ENCODE assay signal across 8 cellular contexts in the genomic region with DNA sequence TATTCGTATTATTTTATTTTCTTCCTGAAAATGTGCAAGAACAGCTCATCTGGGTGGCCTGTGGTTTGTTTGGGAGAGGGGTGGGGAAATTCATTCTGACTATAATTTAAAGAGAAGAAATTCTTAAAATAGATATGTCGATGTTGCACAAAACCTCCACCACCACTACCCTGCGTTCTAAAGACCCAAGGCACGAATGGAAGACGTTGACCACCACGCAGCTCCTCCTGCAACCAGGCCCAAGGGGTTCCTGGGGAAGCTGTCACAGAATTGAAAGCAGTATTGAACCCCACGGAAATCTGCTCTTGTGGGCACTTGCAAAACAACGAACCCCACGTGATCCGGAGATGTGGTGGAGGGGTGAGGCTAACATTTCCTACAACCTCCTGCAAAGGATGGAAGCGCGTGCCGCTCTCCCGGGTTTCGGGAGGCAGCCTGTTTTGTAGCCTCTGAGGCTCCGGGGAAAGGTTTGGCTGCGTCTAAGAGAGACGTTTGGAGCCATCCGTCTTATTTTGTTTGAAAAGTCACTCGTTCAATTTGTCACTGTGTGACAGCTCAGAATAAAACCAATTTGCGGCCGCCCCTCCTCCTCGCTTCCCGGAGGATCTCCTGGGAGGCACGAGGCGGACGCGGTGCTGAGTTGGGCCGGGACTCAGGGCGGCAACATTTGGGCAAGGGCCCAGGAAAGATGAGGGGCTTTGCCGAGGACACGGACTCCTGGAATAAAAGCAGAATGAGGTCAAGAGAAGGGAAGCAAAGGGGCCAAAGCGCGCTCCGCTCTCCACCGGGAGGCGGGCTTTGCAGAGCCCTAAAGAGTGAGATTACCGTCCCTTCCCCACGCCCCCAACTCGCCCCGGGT. TPM values are rescaled to one million over a fixed set of nuclear protein-coding genes. Genes with fewer than 3 reads are reported as not detected.
DNase-seq lines count a peak whose midpoint lies in the region; ATAC-seq, FAIRE-seq and TF ChIP-seq lines count a peak whose summit lies in the region.

No MANE protein-coding gene starts in this region.

- ATAC-seq in A549: no peak
- peak; percentile 24 for ATAC-seq in GM19395 (IDR thresholded peaks at IDR 0.05; ENCODE audit: unreplicated experiment)
- no peak for ATAC-seq in naive B cell (ENCODE audit: low read depth in 2 of 2)

- intact Hi-C loops in dendritic cell treated with granulocyte-macrophage colony-stimulating factor and Interleukin-4, amounts not matched to agents 40 ng/mL and 50 ng/mL, for 4 days (cut with micrococcal nuclease): loop anchor here (2.0 to 5.0 kb wide), 3 partner anchors 168 to 294 kb away; no protein-coding TSS in a partner anchor
- intact Hi-C loops in posterior vena cava (cut with DNase I): loop anchor here (5.0 to 10.0 kb wide), 2 partner anchors 556 to 559 kb away; no protein-coding TSS in a partner anchor

- peaks cover 73% of the 10 kb centered on the region for H3K4me1 Mint-ChIP-seq in dendritic cell treated with granulocyte-macrophage colony-stimulating factor and Interleukin-4, amounts not matched to agents 40 ng/mL and 50 ng/mL, for 4 days (ENCODE audit: low read depth)
- peaks cover 45 to 52% (median 45%) of the 10 kb centered on the region in 3 donors for H3K4me1 Mint-ChIP-seq in naive B cell

- peak overlapping the region; percentile 83 to 94 for H3K27ac ChIP-seq in A549

- H3K4me3 ChIP-seq in A549: peak overlapping the region; percentile 73

- DNase-seq in A549 (ENCODE audit: low read depth in 1 of 2, low spot score in 1 of 2): no peak
- DNase-seq in MV-4-11 (lab: John Stamatoyannopoulos, UW): peak; percentile 99
- peak; percentile 25 for DNase-seq in naive B cell
- DNase-seq in posterior vena cava (ENCODE audit: low spot score): no peak
- no peak for DNase-seq in nucleus accumbens (lab: John Stamatoyannopoulos, UW)
- no peak for DNase-seq in NCI-H1930 (lab: John Stamatoyannopoulos, UW)

- POLR2A ChIA-PET in A549 (lab: Yijun Ruan, JAX): interaction anchor here (0.6 to 1.0 kb wide), 4 partner anchors 12 to 1577 kb away, joined by 3 to 4 read pairs (median 3); no protein-coding TSS in a partner anchor

- WGBS in A549 (ENCODE audit: missing lambda C conversion rate): 67% methylated on average over 41 of the region's 41 CpGs

- no peaks in the 10 kb centered on the region for H3K9me3 Mint-ChIP-seq in dendritic cell treated with granulocyte-macrophage colony-stimulating factor and Interleukin-4, amounts not matched to agents 40 ng/mL and 50 ng/mL, for 4 days
- H3K9me3 Mint-ChIP-seq in naive B cell: no peaks in the 10 kb centered on the region

- peak overlapping the region; percentile 88 for H3K4me2 ChIP-seq in A549

- H3K4me1 ChIP-seq in A549: peaks cover 37% of the 10 kb centered on the region

- no peak for TF ChIP-seq CTCF in A549 (IDR thresholded peaks at IDR 0.05)

- no peak for TF ChIP-seq EP300 in A549 (IDR thresholded peaks at IDR 0.05)

- 0 out of 5 replicates have a peak, but pooled peaks of 1 of the 2 experiments have one; percentile 12 for TF ChIP-seq RAD21 in A549 (conservative IDR thresholded peaks at IDR 0.05 in 1 of 2, IDR thresholded peaks at IDR 0.05 in 1 of 2)

- no peak for FAIRE-seq in A549 (lab: Jason Lieb, UNC)

- peaks cover 7% of the 10 kb centered on the region for H3K27me3 Mint-ChIP-seq in dendritic cell treated with granulocyte-macrophage colony-stimulating factor and Interleukin-4, amounts not matched to agents 40 ng/mL and 50 ng/mL, for 4 days
- peaks cover 8 to 41% (median 18%) of the 10 kb centered on the region in 3 donors for H3K27me3 Mint-ChIP-seq in naive B cell

- no peak for TF ChIP-seq POLR2A in A549 (IDR thresholded peaks at IDR 0.05; ENCODE audit: low read length)

- H3K4me3 Mint-ChIP-seq in dendritic cell treated with granulocyte-macrophage colony-stimulating factor and Interleukin-4, amounts not matched to agents 40 ng/mL and 50 ng/mL, for 4 days: peak overlapping the region; percentile 99
- H3K4me3 Mint-ChIP-seq in naive B cell: peak overlapping the region; percentile 88 to 98 (median 94)

- H3K27ac Mint-ChIP-seq in dendritic cell treated with granulocyte-macrophage colony-stimulating factor and Interleukin-4, amounts not matched to agents 40 ng/mL and 50 ng/mL, for 4 days: peak overlapping the region; percentile 100
- H3K27ac Mint-ChIP-seq in naive B cell: peak overlapping the region; percentile 47 to 95 (median 85)

- peaks cover 63% of the 10 kb centered on the region for H3K36me3 Mint-ChIP-seq in dendritic cell treated with granulocyte-macrophage colony-stimulating factor and Interleukin-4, amounts not matched to agents 40 ng/mL and 50 ng/mL, for 4 days (ENCODE audit: low read depth)
- H3K36me3 Mint-ChIP-seq in naive B cell: peaks cover 0 to 2% of the 10 kb centered on the region in 2 donors

- no peaks in the 10 kb centered on the region for H3K9me3 ChIP-seq in A549

- CTCF ChIA-PET in A549 (lab: Yijun Ruan, JAX): interaction anchor here (0.7 to 2.3 kb wide), 3 partner anchors 41 to 557 kb away, joined by 3 to 16 read pairs (median 5); no protein-coding TSS in a partner anchor

TF ChIP-seq in A549, 52 proteins besides CTCF, POLR2A, EP300 and RAD21:
- no peak for TF ChIP-seq KDM1A (IDR thresholded peaks at IDR 0.05; ENCODE audit: low read depth)
- TF ChIP-seq, protein P1, sequence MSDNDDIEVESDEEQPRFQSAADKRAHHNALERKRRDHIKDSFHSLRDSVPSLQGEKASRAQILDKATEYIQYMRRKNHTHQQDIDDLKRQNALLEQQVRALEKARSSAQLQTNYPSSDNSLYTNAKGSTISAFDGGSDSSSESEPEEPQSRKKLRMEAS (IDR thresholded peaks at IDR 0.05): no peak
- no peak for TF ChIP-seq HOXB13 (CRISPR knock-in tag; IDR thresholded peaks at IDR 0.05; ENCODE audit: low read depth)
- TF ChIP-seq ZC3H11A (IDR thresholded peaks at IDR 0.05): no peak
- TF ChIP-seq, protein P2, sequence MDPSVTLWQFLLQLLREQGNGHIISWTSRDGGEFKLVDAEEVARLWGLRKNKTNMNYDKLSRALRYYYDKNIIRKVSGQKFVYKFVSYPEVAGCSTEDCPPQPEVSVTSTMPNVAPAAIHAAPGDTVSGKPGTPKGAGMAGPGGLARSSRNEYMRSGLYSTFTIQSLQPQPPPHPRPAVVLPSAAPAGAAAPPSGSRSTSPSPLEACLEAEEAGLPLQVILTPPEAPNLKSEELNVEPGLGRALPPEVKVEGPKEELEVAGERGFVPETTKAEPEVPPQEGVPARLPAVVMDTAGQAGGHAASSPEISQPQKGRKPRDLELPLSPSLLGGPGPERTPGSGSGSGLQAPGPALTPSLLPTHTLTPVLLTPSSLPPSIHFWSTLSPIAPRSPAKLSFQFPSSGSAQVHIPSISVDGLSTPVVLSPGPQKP (IDR thresholded peaks at IDR 0.05; ENCODE audit: low read depth, low read length): no peak
- TF ChIP-seq CEBPB (IDR thresholded peaks at IDR 0.05): no peak
- no peak for TF ChIP-seq NR3C1 (IDR thresholded peaks at IDR 0.05)
- TF ChIP-seq SMC3 (IDR thresholded peaks at IDR 0.05): peak; percentile 8; the same call in 1 of the 3 replicates

RNA-seq across cellular contexts. Expression of a gene that starts 0.8 kb away (rescaled TPM):
- 0.70 and 0.86 TPM in 2 replicates for polyA plus RNA-seq in A549 (2011; rRNA removed)
- 1.4 and 1.6 TPM in 2 replicates for polyA plus RNA-seq in A549 (2012; cell fraction: cytosol; rRNA removed)
- 2.8 and 2.9 TPM in 2 replicates for polyA plus RNA-seq in A549 (2012; cell fraction: nucleus; rRNA removed)
- polyA plus RNA-seq in A549 (2017; fragmentation: RNase III; extraction: RNeasy Plus Mini Kit Qiagen cat#74134 plus additional on column Dnase treatment): 4.8 to 5.6 TPM (median 4.9 TPM) in 3 replicates
- polyA minus RNA-seq in A549 (2011; rRNA and poly(A)+ RNA removed): 0.73 and 0.79 TPM in 2 replicates
- 1 to 10 TPM in 4 of 6 donors, under 1 TPM in 1, not detected in 1; 0.92 to 3.5 (median 2.7) TPM for polyA plus RNA-seq in naive B cell (ENCODE audit: low read depth in 6 of 6)
- 10 to 100 TPM; 16.2 to 22.1 TPM for total RNA-seq in posterior vena cava

Comparison
In these comparisons a context has a peak if more than half of its experiments do, and no peak if none do; other contexts are left out.
1. DNase-seq: peak in MV-4-11 (single experiment) and naive B cell (single experiment); none in A549 (0 of 2), posterior vena cava (single experiment), nucleus accumbens (0 of 56) and NCI-H1930 (0 of 2).